Comparison of ENCODE assay signal across 8 cellular contexts in the genomic region with DNA sequence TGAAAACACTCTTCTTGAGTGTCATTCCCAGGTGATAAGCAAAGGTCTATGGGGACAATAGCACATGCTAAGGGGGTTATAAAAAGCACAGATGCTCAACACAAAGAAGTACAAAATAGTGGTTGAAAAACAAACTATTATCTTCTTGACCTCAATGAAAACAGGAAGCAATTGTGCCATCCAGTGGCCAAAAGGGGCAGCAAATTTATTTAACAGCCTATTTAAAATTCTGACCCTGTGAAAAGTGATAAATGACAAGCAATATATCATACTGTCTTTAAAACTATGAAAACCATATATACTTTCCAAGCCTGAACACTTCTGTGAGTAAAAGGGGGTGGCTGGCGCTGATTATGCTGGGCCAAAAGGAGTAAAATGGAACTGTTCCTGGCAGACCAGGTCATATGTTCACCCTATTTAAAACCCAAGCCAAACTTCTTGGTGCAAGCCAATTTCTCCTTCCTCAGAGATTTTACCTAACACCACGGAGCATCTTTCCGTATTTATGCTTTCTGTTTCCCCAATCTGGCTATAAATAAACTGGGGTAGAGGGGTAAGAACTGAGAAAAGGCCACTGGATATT. TPM values are rescaled to one million over a fixed set of nuclear protein-coding genes. Genes with fewer than 3 reads are reported as not detected.
DNase-seq lines count a peak whose midpoint lies in the region; ATAC-seq and TF ChIP-seq lines count a peak whose summit lies in the region.

No MANE protein-coding gene starts in this region.

- peak in 5 of 6 experiments; percentile 29 to 63 (median 61) for TF ChIP-seq CTCF in Peyer's patch (IDR thresholded peaks at IDR 0.05)

- peaks cover 0 to 17% (median 0%) of the 10 kb centered on the region in 3 donors for H3K36me3 ChIP-seq in Peyer's patch

- H3K4me3 ChIP-seq in Peyer's patch, result no peak overlapping the region

- no peaks in the 10 kb centered on the region for H3K27me3 ChIP-seq in Peyer's patch

- no peaks in the 10 kb centered on the region for H3K4me1 ChIP-seq in Peyer's patch

- ATAC-seq in HG02588 (IDR thresholded peaks at IDR 0.05; ENCODE audit: unreplicated experiment), result no peak

- peak; percentile 6 for DNase-seq in activated CD4-positive, CD25-positive, alpha-beta regulatory T cell treated with anti-CD3 and anti-CD28 coated beads, Interleukin-2, amount 50 U/mL, for 16 hours (ENCODE audit: low read depth, low spot score)
- DNase-seq in activated CD4-positive, CD25-positive, alpha-beta regulatory T cell (lab: John Stamatoyannopoulos, UW), result no peak
- DNase-seq in HT-29 (ENCODE audit: low spot score) (peak; percentile 48), Peyer's patch (peak in 1 of 3 donors; percentile 60), dedifferentiated amniotic fluid mesenchymal stem cell (ENCODE audit: extremely low spot score) (peak; percentile 64), midbrain (lab: John Stamatoyannopoulos, UW) (peak; percentile 45), mesenteric fat pad (ENCODE audit: low spot score) (no peak)

- H3K27ac ChIP-seq in Peyer's patch, result no peak overlapping the region

- TF ChIP-seq POLR2A in Peyer's patch (IDR thresholded peaks at IDR 0.05), result no peak

- H3K9me3 ChIP-seq in Peyer's patch, result no peaks in the 10 kb centered on the region

RNA-seq across cellular contexts. Expression of gene TEX10, which starts 29.7 kb away (rescaled TPM):
- total RNA-seq in HT-29 (2014; rRNA removed; shearing (Covaris generic)), result 15.4 and 16.5 TPM in 2 replicates
- total RNA-seq in Peyer's patch, result 10 to 100 TPM in 2 of 4 donors, 1 to 10 TPM in 2; 8.1 to 23.1 (median 11.9) TPM
- 10.1 TPM for total RNA-seq in mesenteric fat pad

Comparison
In these comparisons a context has a peak if more than half of its experiments do, and no peak if none do; other contexts are left out.
1. DNase-seq: peak in activated CD4-positive, CD25-positive, alpha-beta regulatory T cell treated with anti-CD3 and anti-CD28 coated beads, Interleukin-2, amount 50 U/mL, for 16 hours (single experiment), HT-29 (single experiment), dedifferentiated amniotic fluid mesenchymal stem cell (single experiment) and midbrain (single experiment); none in activated CD4-positive, CD25-positive, alpha-beta regulatory T cell (0 of 4) and mesenteric fat pad (single experiment).